In genomic region chr14:64915025-64915424, GRCh38 we compare ENCODE assay signal across 9 cellular contexts. TPM values are rescaled to one million over a fixed set of nuclear protein-coding genes. Genes with fewer than 3 reads are reported as not detected.
DNase-seq lines count a peak whose midpoint lies in the region; ATAC-seq and TF ChIP-seq lines count a peak whose summit lies in the region.
"Had no signal": no experiment of that assay in that cellular context is flagged by ENCODE, and none has a peak within 500 bp of the region (broad histone marks: within the 10 kb centered on the region; RNA-seq: fewer than 3 reads in every experiment).

No MANE protein-coding gene starts in this region.

- H3K9me3 ChIP-seq in testis, result no peaks in the 10 kb centered on the region

- no peak for DNase-seq in activated CD4-positive, alpha-beta T cell treated with anti-CD3 and anti-CD28 coated beads for 36 hours
- no peak for DNase-seq in activated CD4-positive, alpha-beta T cell treated with anti-CD3 and anti-CD28 coated beads, Interleukin-2, amount 50 U/mL, for 4 hours
- no peak for DNase-seq in activated naive CD8-positive, alpha-beta T cell treated with anti-CD3 and anti-CD28 coated beads, Interleukin-2, amount 10 ng/mL, durations not matched to agents 7 days and 5 days
- DNase-seq in kidney epithelial cell (ENCODE audit: low read depth), result no peak
- no peak for DNase-seq in testis
- DNase-seq in CD1c-positive myeloid dendritic cell (ENCODE audit: extremely low spot score), result no peak
- no peak for DNase-seq in NCI-H1694 (lab: John Stamatoyannopoulos, UW)

- H3K4me3 ChIP-seq in kidney epithelial cell (ENCODE audit: low read depth, low read length) (peak overlapping the region; percentile 81), testis (peak overlapping the region; percentile 97 to 98)

- peaks cover 51% of the 10 kb centered on the region for H3K4me1 Mint-ChIP-seq in activated CD4-positive, alpha-beta T cell treated with anti-CD3 and anti-CD28 coated beads for 36 hours
- peaks cover 31% of the 10 kb centered on the region for H3K4me1 Mint-ChIP-seq in activated naive CD8-positive, alpha-beta T cell treated with anti-CD3 and anti-CD28 coated beads, Interleukin-2, amount 10 ng/mL, durations not matched to agents 7 days and 5 days

- peak overlapping the region; percentile 93 to 97 for H3K27ac ChIP-seq in testis

- intact Hi-C loops in activated CD4-positive, alpha-beta T cell treated with anti-CD3 and anti-CD28 coated beads for 36 hours (cut with DNase I, micrococcal nuclease), result loop anchor here (2.0 to 10.0 kb wide), 2 partner anchors 14 to 1270 kb away; partner anchors contain the start of gene WDR89 (in 1 of the 2)
- intact Hi-C loops in testis (cut with DNase I; ENCODE audit: low total_unique reads), result no loop called here

- TF ChIP-seq CTCF in kidney epithelial cell (IDR thresholded peaks at IDR 0.05; ENCODE audit: insufficient read depth, low read length, poor library complexity, severe bottlenecking), result no peak
- TF ChIP-seq CTCF in testis (IDR thresholded peaks at IDR 0.05), result no peak

- H3K4me1 ChIP-seq in testis, result peaks cover 19% of the 10 kb centered on the region

- peaks cover 30% of the 10 kb centered on the region for H3K36me3 Mint-ChIP-seq in activated CD4-positive, alpha-beta T cell treated with anti-CD3 and anti-CD28 coated beads for 36 hours (ENCODE audit: low read depth)
- H3K36me3 Mint-ChIP-seq in activated naive CD8-positive, alpha-beta T cell treated with anti-CD3 and anti-CD28 coated beads, Interleukin-2, amount 10 ng/mL, durations not matched to agents 7 days and 5 days, result peaks cover 19% of the 10 kb centered on the region

- POLR2A ChIA-PET in activated CD4-positive, alpha-beta T cell treated with anti-CD3 and anti-CD28 coated beads for 36 hours (lab: Charles Lee), result interaction anchor here (0.5 to 1.7 kb wide), 6 partner anchors 21 to 374 kb away, joined by 3 to 6 read pairs (median 4); partner anchors contain the start of genes FNTB and HSPA2
- POLR2A ChIA-PET in activated naive CD8-positive, alpha-beta T cell treated with anti-CD3 and anti-CD28 coated beads, Interleukin-2, amount 10 ng/mL, durations not matched to agents 7 days and 5 days (lab: Charles Lee), result interaction anchor here (0.7 to 2.2 kb wide), 10 partner anchors 10 to 92 kb away, joined by 3 to 17 read pairs (median 5); partner anchors contain the start of gene FNTB

- 11 to 12% methylated on average over 4 of the region's 4 CpGs for WGBS in testis, 2 donors

- H3K27ac Mint-ChIP-seq in activated CD4-positive, alpha-beta T cell treated with anti-CD3 and anti-CD28 coated beads for 36 hours, result peak overlapping the region; percentile 95
- peak overlapping the region; percentile 91 for H3K27ac Mint-ChIP-seq in activated naive CD8-positive, alpha-beta T cell treated with anti-CD3 and anti-CD28 coated beads, Interleukin-2, amount 10 ng/mL, durations not matched to agents 7 days and 5 days

- no peaks in the 10 kb centered on the region for H3K27me3 Mint-ChIP-seq in activated CD4-positive, alpha-beta T cell treated with anti-CD3 and anti-CD28 coated beads for 36 hours
- H3K27me3 Mint-ChIP-seq in activated naive CD8-positive, alpha-beta T cell treated with anti-CD3 and anti-CD28 coated beads, Interleukin-2, amount 10 ng/mL, durations not matched to agents 7 days and 5 days, result peaks cover 8% of the 10 kb centered on the region

- no peak for TF ChIP-seq POLR2A in testis (IDR thresholded peaks at IDR 0.05)

- H3K4me3 Mint-ChIP-seq in activated CD4-positive, alpha-beta T cell treated with anti-CD3 and anti-CD28 coated beads for 36 hours, result peak overlapping the region; percentile 89
- H3K4me3 Mint-ChIP-seq in activated naive CD8-positive, alpha-beta T cell treated with anti-CD3 and anti-CD28 coated beads, Interleukin-2, amount 10 ng/mL, durations not matched to agents 7 days and 5 days, result peak overlapping the region; percentile 95

- H3K9me3 Mint-ChIP-seq in activated CD4-positive, alpha-beta T cell treated with anti-CD3 and anti-CD28 coated beads for 36 hours (ENCODE audit: low read depth), result no peaks in the 10 kb centered on the region
- H3K9me3 Mint-ChIP-seq in activated naive CD8-positive, alpha-beta T cell treated with anti-CD3 and anti-CD28 coated beads, Interleukin-2, amount 10 ng/mL, durations not matched to agents 7 days and 5 days, result no peaks in the 10 kb centered on the region

- H3K27me3 ChIP-seq in kidney epithelial cell (ENCODE audit: control insufficient read depth, insufficient read depth, low read length) (peaks cover 3% of the 10 kb centered on the region), testis (no peaks in the 10 kb centered on the region)

- CTCF ChIA-PET in activated CD4-positive, alpha-beta T cell treated with anti-CD3 and anti-CD28 coated beads for 36 hours (lab: Charles Lee), result interaction anchor here (0.7 to 1.3 kb wide), 7 partner anchors 9 to 572 kb away, joined by 3 to 9 read pairs (median 3); partner anchors contain the start of gene FNTB

- no peak for ATAC-seq in activated CD4-positive, alpha-beta T cell treated with anti-CD3 and anti-CD28 coated beads for 36 hours
- no peak for ATAC-seq in activated naive CD8-positive, alpha-beta T cell treated with anti-CD3 and anti-CD28 coated beads, Interleukin-2, amount 10 ng/mL, durations not matched to agents 7 days and 5 days (ENCODE audit: low read depth)
- no peak for ATAC-seq in GM21526 (IDR thresholded peaks at IDR 0.05; ENCODE audit: low FRiP score, unreplicated experiment)

- H3K36me3 ChIP-seq in kidney epithelial cell (ENCODE audit: control insufficient read depth, insufficient read depth, low read length) (no peaks in the 10 kb centered on the region), testis (ENCODE audit: low read depth, missing control alignments) (no peaks in the 10 kb centered on the region)

RNA-seq across cellular contexts. Expression of gene CHURC1, which starts 0.8 kb away (rescaled TPM):
- 10 to 100 TPM; 37.6 to 66.1 TPM for total RNA-seq in activated CD4-positive, alpha-beta T cell treated with anti-CD3 and anti-CD28 coated beads for 36 hours
- total RNA-seq in activated naive CD8-positive, alpha-beta T cell treated with anti-CD3 and anti-CD28 coated beads, Interleukin-2, amount 10 ng/mL, durations not matched to agents 7 days and 5 days, result 10 to 100 TPM; 67.6 to 89.7 TPM
- total RNA-seq in kidney epithelial cell (35.3 and 56.8 TPM in 2 replicates), testis (10 to 100 TPM; 53.5 to 55.7 TPM)
- polyA plus RNA-seq in testis (ENCODE audit: insufficient read depth, low read depth, low replicate concordance), result 62.8 TPM

RNA-seq across cellular contexts. Expression of gene GPX2, which starts 27.5 kb away (rescaled TPM):
- total RNA-seq in activated CD4-positive, alpha-beta T cell treated with anti-CD3 and anti-CD28 coated beads for 36 hours, result not detected
- total RNA-seq in activated naive CD8-positive, alpha-beta T cell treated with anti-CD3 and anti-CD28 coated beads, Interleukin-2, amount 10 ng/mL, durations not matched to agents 7 days and 5 days, result not detected
- total RNA-seq in kidney epithelial cell, result not detected in 2 replicates
- under 1 TPM in 1 of 2 donors, not detected in 1; 0.99 TPM for total RNA-seq in testis
- polyA plus RNA-seq in testis (ENCODE audit: insufficient read depth, low read depth, low replicate concordance), result 1.9 TPM
- total RNA-seq: subcutaneous adipose tissue had no signal

RNA-seq across cellular contexts. Expression of gene SPTB, which starts 35.3 kb away (rescaled TPM):
- total RNA-seq in activated CD4-positive, alpha-beta T cell treated with anti-CD3 and anti-CD28 coated beads for 36 hours, result under 1 TPM; 0.32 to 0.60 TPM
- total RNA-seq in activated naive CD8-positive, alpha-beta T cell treated with anti-CD3 and anti-CD28 coated beads, Interleukin-2, amount 10 ng/mL, durations not matched to agents 7 days and 5 days, result not detected
- total RNA-seq in kidney epithelial cell (0.21 and 0.54 TPM in 2 replicates), testis (1 to 10 TPM; 5.6 to 6.6 TPM)
- polyA plus RNA-seq in testis (ENCODE audit: insufficient read depth, low read depth, low replicate concordance), result 3.3 TPM

RNA-seq across cellular contexts. Expression of gene RAB15, which starts 57.1 kb away (rescaled TPM):
- 1 to 10 TPM; 3.7 to 5.3 TPM for total RNA-seq in activated CD4-positive, alpha-beta T cell treated with anti-CD3 and anti-CD28 coated beads for 36 hours
- 1 to 10 TPM; 2.7 to 3.5 TPM for total RNA-seq in activated naive CD8-positive, alpha-beta T cell treated with anti-CD3 and anti-CD28 coated beads, Interleukin-2, amount 10 ng/mL, durations not matched to agents 7 days and 5 days
- 18.2 and 21.9 TPM in 2 replicates for total RNA-seq in kidney epithelial cell
- 1 to 10 TPM; 1.9 to 3.2 TPM for total RNA-seq in testis
- polyA plus RNA-seq in testis (ENCODE audit: insufficient read depth, low read depth, low replicate concordance), result 4.0 TPM
